ENCODE assay signal across 8 cellular contexts in genomic region chr21:29077651-29078090, GRCh38. TPM values are rescaled to one million over a fixed set of nuclear protein-coding genes. Genes with fewer than 3 reads are reported as not detected.
DNase-seq lines count a peak whose midpoint lies in the region; ATAC-seq and TF ChIP-seq lines count a peak whose summit lies in the region.

No MANE protein-coding gene starts in this region.

- intact Hi-C loops in right lobe of liver (cut with DNase I), result no loop called here

- no peak for TF ChIP-seq POLR2A in right lobe of liver (IDR thresholded peaks at IDR 0.05)

- H3K27me3 ChIP-seq in right lobe of liver, result no peaks in the 10 kb centered on the region

- H3K9me3 Mint-ChIP-seq in activated naive CD4-positive, alpha-beta T cell treated with anti-CD3 and anti-CD28 coated beads, Interleukin-2, amount 50 U/mL, for 72 hours, result peaks cover 5 to 6% of the 10 kb centered on the region in 2 donors

- H3K4me1 ChIP-seq in right lobe of liver, result peaks cover 0 to 13% (median 0%) of the 10 kb centered on the region in 4 donors
- H3K4me1 ChIP-seq in urinary bladder (ENCODE audit: insufficient read depth), result peaks cover 2% of the 10 kb centered on the region

- WGBS in right lobe of liver (ENCODE audit: insufficient coverage, low coverage, low lambda C conversion rate, missing lambda C conversion rate), result 46% methylated on average over 1 of the region's 6 CpGs
- WGBS in urinary bladder, result 38% methylated on average over 6 of the region's 6 CpGs

- no peak for TF ChIP-seq CTCF in right lobe of liver (IDR thresholded peaks at IDR 0.05)

- peak overlapping the region; percentile 38 to 63 (median 57) for H3K4me3 ChIP-seq in right lobe of liver
- peak overlapping the region; percentile 41 for H3K4me3 ChIP-seq in urinary bladder (ENCODE audit: low read depth, low read length)

- ATAC-seq in activated naive CD4-positive, alpha-beta T cell treated with anti-CD3 and anti-CD28 coated beads, Interleukin-2, amount 50 U/mL, for 72 hours, result no peak
- ATAC-seq in right lobe of liver (peak in 1 of 4 donors; percentile 10), HG02973 (IDR thresholded peaks at IDR 0.05; ENCODE audit: unreplicated experiment) (no peak), HG03039 (IDR thresholded peaks at IDR 0.05; ENCODE audit: unreplicated experiment) (no peak)

- peak; percentile 66 for DNase-seq in EL
- peak; percentile 60 for DNase-seq in NCI-H187 treated with DMSO at 0.1 percent for 48 hours (lab: John Stamatoyannopoulos, UW)
- peak in 1 of 2 donors; percentile 16 for DNase-seq in activated naive CD4-positive, alpha-beta T cell treated with anti-CD3 and anti-CD28 coated beads, Interleukin-2, amount 50 U/mL, for 72 hours (ENCODE audit: low spot score in 2 of 2)
- no peak for DNase-seq in right lobe of liver
- DNase-seq in stimulated activated CD8-positive, alpha-beta memory T cell treated with anti-CD3 and anti-CD28 coated beads, Interleukin-4, amount 100 ng/mL, for 48 hours, result no peak

- peak overlapping the region; percentile 82 to 90 for H3K27ac Mint-ChIP-seq in activated naive CD4-positive, alpha-beta T cell treated with anti-CD3 and anti-CD28 coated beads, Interleukin-2, amount 50 U/mL, for 72 hours

- no peaks in the 10 kb centered on the region for H3K36me3 ChIP-seq in right lobe of liver
- H3K36me3 ChIP-seq in urinary bladder (ENCODE audit: insufficient read depth), result no peaks in the 10 kb centered on the region

- H3K27ac ChIP-seq in right lobe of liver, result peak overlapping the region; percentile 64 to 91 (median 72)
- H3K27ac ChIP-seq in urinary bladder (ENCODE audit: low read depth), result peak overlapping the region; percentile 53

- no peaks in the 10 kb centered on the region for H3K9me3 ChIP-seq in right lobe of liver

- peaks cover 14 to 16% of the 10 kb centered on the region in 2 donors for H3K36me3 Mint-ChIP-seq in activated naive CD4-positive, alpha-beta T cell treated with anti-CD3 and anti-CD28 coated beads, Interleukin-2, amount 50 U/mL, for 72 hours

RNA-seq across cellular contexts. Expression of gene CCT8, which starts 4.2 kb away (rescaled TPM):
- 100 to 1,000 TPM; 408 to 420 TPM for total RNA-seq in activated naive CD4-positive, alpha-beta T cell treated with anti-CD3 and anti-CD28 coated beads, Interleukin-2, amount 50 U/mL, for 72 hours
- total RNA-seq in right lobe of liver (10 to 100 TPM; 34.3 to 83.1 (median 55.0) TPM), urinary bladder (134 TPM)
- polyA plus RNA-seq in urinary bladder, result 95.4 TPM

RNA-seq across cellular contexts. Expression of gene MAP3K7CL, which starts 52.8 kb away (rescaled TPM):
- 1 to 10 TPM; 5.4 to 8.6 TPM for total RNA-seq in activated naive CD4-positive, alpha-beta T cell treated with anti-CD3 and anti-CD28 coated beads, Interleukin-2, amount 50 U/mL, for 72 hours
- total RNA-seq in right lobe of liver, result 1 to 10 TPM; 2.0 to 3.5 (median 2.8) TPM
- total RNA-seq in urinary bladder, result 13.5 TPM
- 4.4 TPM for polyA plus RNA-seq in urinary bladder

RNA-seq across cellular contexts. Expression of gene USP16, which starts 53.2 kb away (rescaled TPM):
- total RNA-seq in activated naive CD4-positive, alpha-beta T cell treated with anti-CD3 and anti-CD28 coated beads, Interleukin-2, amount 50 U/mL, for 72 hours, result 10 to 100 TPM; 38.4 to 46.6 TPM
- total RNA-seq in right lobe of liver (10 to 100 TPM; 14.1 to 20.5 (median 17.4) TPM), urinary bladder (55.3 TPM)
- polyA plus RNA-seq in urinary bladder, result 29.6 TPM

RNA-seq across cellular contexts. Expression of gene RWDD2B, which starts 58.5 kb away (rescaled TPM):
- total RNA-seq in activated naive CD4-positive, alpha-beta T cell treated with anti-CD3 and anti-CD28 coated beads, Interleukin-2, amount 50 U/mL, for 72 hours, result 10 to 100 TPM in 1 of 2 donors, 1 to 10 TPM in 1; 4.6 to 13.9 TPM
- total RNA-seq in right lobe of liver, result 10 to 100 TPM; 11.6 to 22.0 (median 14.7) TPM
- 17.9 TPM for total RNA-seq in urinary bladder
- 17.2 TPM for polyA plus RNA-seq in urinary bladder

Comparison
In these comparisons a context has a peak if more than half of its experiments do, and no peak if none do; other contexts are left out.
1. DNase-seq: peak in EL (single experiment) and NCI-H187 treated with DMSO at 0.1 percent for 48 hours (single experiment); none in right lobe of liver (0 of 3) and stimulated activated CD8-positive, alpha-beta memory T cell treated with anti-CD3 and anti-CD28 coated beads, Interleukin-4, amount 100 ng/mL, for 48 hours (single experiment).